In genomic region chr12:131511803-131512564, GRCh38 we compare ENCODE assay signal across 10 cellular contexts.
DNase-seq lines count a peak whose midpoint lies in the region; ATAC-seq and TF ChIP-seq lines count a peak whose summit lies in the region.
"Had no signal": no experiment of that assay in that cellular context is flagged by ENCODE, and none has a peak within 500 bp of the region (broad histone marks: within the 10 kb centered on the region; RNA-seq: fewer than 3 reads in every experiment).

No MANE protein-coding gene starts in this region.

- H3K9me3 Mint-ChIP-seq in effector memory CD8-positive, alpha-beta T cell, result peaks cover 5 to 9% of the 10 kb centered on the region in 2 donors

- no peak for DNase-seq in effector memory CD8-positive, alpha-beta T cell
- DNase-seq in AML-193 (lab: John Stamatoyannopoulos, UW), result no peak
- DNase-seq in iPS-NIHi11 (ENCODE audit: low spot score), result no peak
- no peak for DNase-seq in ureter (ENCODE audit: low spot score)
- no peak for DNase-seq in NCI-H2196 (lab: John Stamatoyannopoulos, UW; ENCODE audit: unreplicated experiment)
- DNase-seq: effector CD8-positive, alpha-beta T cell; NCI-H1417 treated with DMSO at 0.1 percent for 48 hours had no signal

- H3K36me3 Mint-ChIP-seq in effector memory CD8-positive, alpha-beta T cell (ENCODE audit: insufficient read depth), result no peaks in the 10 kb centered on the region

- peak overlapping the region; percentile 79 to 92 for H3K27ac Mint-ChIP-seq in effector memory CD8-positive, alpha-beta T cell

- peak overlapping the region; percentile 31 to 40 for H3K4me3 Mint-ChIP-seq in effector memory CD8-positive, alpha-beta T cell

- peaks cover 29 to 30% of the 10 kb centered on the region in 2 donors for H3K27me3 Mint-ChIP-seq in effector memory CD8-positive, alpha-beta T cell

- ATAC-seq in GM18505 (IDR thresholded peaks at IDR 0.05; ENCODE audit: unreplicated experiment), result peak; percentile 26
- ATAC-seq in GM21529 (IDR thresholded peaks at IDR 0.05; ENCODE audit: unreplicated experiment), result peak; percentile 30
- ATAC-seq in HG03354 (IDR thresholded peaks at IDR 0.05; ENCODE audit: poor library complexity, severe bottlenecking, unreplicated experiment), result peak; percentile 30
- no peak for ATAC-seq in effector memory CD8-positive, alpha-beta T cell (replicated peaks)

- no peak for TF ChIP-seq POLR2A in GM18505 (IDR thresholded peaks at IDR 0.05; ENCODE audit: borderline replicate concordance, extremely low read depth, insufficient read depth, insufficient read length)

- peaks cover 10 to 16% of the 10 kb centered on the region in 2 donors for H3K4me1 Mint-ChIP-seq in effector memory CD8-positive, alpha-beta T cell (ENCODE audit: low read depth in 2 of 2)
